In genomic region chr10:73076361-73077183, GRCh38 we compare ENCODE assay signal across 8 cellular contexts. TPM values are rescaled to one million over a fixed set of nuclear protein-coding genes. Genes with fewer than 3 reads are reported as not detected.
A peak's percentile ranks its signal among the peaks of the same experiment; 100 is the strongest.
DNase-seq lines count a peak whose midpoint lies in the region; ATAC-seq and TF ChIP-seq lines count a peak whose summit lies in the region.

No MANE protein-coding gene starts in this region.

- H3K27me3 ChIP-seq in BLaER1 treated with 17β-estradiol and CSF1 and Interleukin-3, amounts not matched to agents 10 nM and 100 nM = no peaks in the 10 kb centered on the region
- H3K27me3 ChIP-seq in BE2C = no peaks in the 10 kb centered on the region

- peak overlapping the region in 2 of 11 experiments; percentile 7 to 15; a peak in 2 of 22 replicates for H3K9ac ChIP-seq in BLaER1 treated with 17β-estradiol and CSF1 and Interleukin-3, amounts not matched to agents 10 nM and 100 nM

- peaks cover 0 to 21% (median 9%) of the 10 kb centered on the region in 10 experiments; a peak in 13 of 20 replicates for H3K4me1 ChIP-seq in BLaER1 treated with 17β-estradiol and CSF1 and Interleukin-3, amounts not matched to agents 10 nM and 100 nM
- H3K4me1 ChIP-seq in mucosa of descending colon (ENCODE audit: low read depth) (peaks cover 14% of the 10 kb centered on the region), BE2C (no peaks in the 10 kb centered on the region)

- H3K36me3 ChIP-seq in BLaER1 treated with 17β-estradiol and CSF1 and Interleukin-3, amounts not matched to agents 10 nM and 100 nM = peaks cover 47 to 70% (median 55%) of the 10 kb centered on the region in 11 experiments
- H3K36me3 ChIP-seq in mucosa of descending colon (ENCODE audit: low read depth) = no peaks in the 10 kb centered on the region
- H3K36me3 ChIP-seq in BE2C = peaks cover 7% of the 10 kb centered on the region

- peak overlapping the region in 6 of 11 experiments; percentile 2 to 58 (median 25); a peak in 6 of 22 replicates for H3K27ac ChIP-seq in BLaER1 treated with 17β-estradiol and CSF1 and Interleukin-3, amounts not matched to agents 10 nM and 100 nM

- no peaks in the 10 kb centered on the region for H3K9me3 ChIP-seq in BLaER1 treated with 17β-estradiol and CSF1 and Interleukin-3, amounts not matched to agents 10 nM and 100 nM (replicated peaks in 1 of 11)
- no peaks in the 10 kb centered on the region for H3K9me3 ChIP-seq in mucosa of descending colon
- H3K9me3 ChIP-seq in BE2C = no peaks in the 10 kb centered on the region

- H4K20me1 ChIP-seq in BLaER1 treated with 17β-estradiol and CSF1 and Interleukin-3, amounts not matched to agents 10 nM and 100 nM = peaks cover 0 to 99% (median 13%) of the 10 kb centered on the region in 11 experiments; a peak in 13 of 22 replicates

- TF ChIP-seq CTCF in choroid plexus epithelial cell (conservative IDR thresholded peaks at IDR 0.05; ENCODE audit: low read depth, low read length) (no peak), mucosa of descending colon (IDR thresholded peaks at IDR 0.05) (no peak), BE2C (IDR thresholded peaks at IDR 0.05; ENCODE audit: low read depth, low read length) (no peak)

- peak; percentile 48 for ATAC-seq in mucosa of descending colon
- ATAC-seq in HG03469 (IDR thresholded peaks at IDR 0.05; ENCODE audit: unreplicated experiment) = no peak

- DNase-seq in NCI-H69 (lab: John Stamatoyannopoulos, UW) (peak; percentile 3), choroid plexus epithelial cell (ENCODE audit: low read depth) (peak; percentile 89), mucosa of descending colon (peak in 1 of 3 donors; percentile 61), BE2C (no peak), iPS-NIHi11 (ENCODE audit: low spot score) (no peak), SK-N-DZ (ENCODE audit: low spot score) (no peak)

- peak overlapping the region in 7 of 11 experiments; percentile 1 to 47 (median 34); a peak in 8 of 22 replicates for H3K4me2 ChIP-seq in BLaER1 treated with 17β-estradiol and CSF1 and Interleukin-3, amounts not matched to agents 10 nM and 100 nM

- intact Hi-C loops in mucosa of descending colon (cut with DNase I, micrococcal nuclease) = no loop called here

- H3K4me3 ChIP-seq in BLaER1 treated with 17β-estradiol and CSF1 and Interleukin-3, amounts not matched to agents 10 nM and 100 nM = no peak overlapping the region
- H3K4me3 ChIP-seq in choroid plexus epithelial cell (ENCODE audit: low read depth, low read length) = peak overlapping the region; percentile 11
- H3K4me3 ChIP-seq in mucosa of descending colon = no peak overlapping the region
- H3K4me3 ChIP-seq in BE2C (ENCODE audit: low read depth, low read length) = no peak overlapping the region

RNA-seq across cellular contexts. Expression of gene P4HA1, which starts 20.1 kb away (rescaled TPM):
- 10 to 100 TPM; 21.0 to 26.1 (median 26.0) TPM for total RNA-seq in mucosa of descending colon
- polyA plus RNA-seq in BE2C (2012; ENCODE audit: insufficient read depth, insufficient read length, low read depth) = 3.3 TPM
- 27.7 and 29.0 TPM in 2 replicates for polyA plus RNA-seq in SK-N-DZ (2014; cell fraction: cytosol; rRNA removed)
- 17.7 and 20.4 TPM in 2 replicates for polyA plus RNA-seq in SK-N-DZ (2014; cell fraction: nucleus; rRNA removed)

RNA-seq across cellular contexts. Expression of gene NUDT13, which starts 33.7 kb away (rescaled TPM):
- 1 to 10 TPM; 3.5 to 5.1 (median 3.6) TPM for total RNA-seq in mucosa of descending colon
- polyA plus RNA-seq in BE2C (2012; ENCODE audit: insufficient read depth, insufficient read length, low read depth) = 1.7 TPM
- 2.2 and 3.1 TPM in 2 replicates for polyA plus RNA-seq in SK-N-DZ (2014; cell fraction: cytosol; rRNA removed)
- polyA plus RNA-seq in SK-N-DZ (2014; cell fraction: nucleus; rRNA removed) = 4.6 and 5.6 TPM in 2 replicates

Comparison
In these comparisons a context has a peak if more than half of its experiments do, and no peak if none do; other contexts are left out.
1. DNase-seq: peak in NCI-H69 (single experiment) and choroid plexus epithelial cell (single experiment); none in BE2C (single experiment), iPS-NIHi11 (single experiment) and SK-N-DZ (single experiment).